9 cellular contexts compared by ENCODE assay signal in the genomic region with DNA sequence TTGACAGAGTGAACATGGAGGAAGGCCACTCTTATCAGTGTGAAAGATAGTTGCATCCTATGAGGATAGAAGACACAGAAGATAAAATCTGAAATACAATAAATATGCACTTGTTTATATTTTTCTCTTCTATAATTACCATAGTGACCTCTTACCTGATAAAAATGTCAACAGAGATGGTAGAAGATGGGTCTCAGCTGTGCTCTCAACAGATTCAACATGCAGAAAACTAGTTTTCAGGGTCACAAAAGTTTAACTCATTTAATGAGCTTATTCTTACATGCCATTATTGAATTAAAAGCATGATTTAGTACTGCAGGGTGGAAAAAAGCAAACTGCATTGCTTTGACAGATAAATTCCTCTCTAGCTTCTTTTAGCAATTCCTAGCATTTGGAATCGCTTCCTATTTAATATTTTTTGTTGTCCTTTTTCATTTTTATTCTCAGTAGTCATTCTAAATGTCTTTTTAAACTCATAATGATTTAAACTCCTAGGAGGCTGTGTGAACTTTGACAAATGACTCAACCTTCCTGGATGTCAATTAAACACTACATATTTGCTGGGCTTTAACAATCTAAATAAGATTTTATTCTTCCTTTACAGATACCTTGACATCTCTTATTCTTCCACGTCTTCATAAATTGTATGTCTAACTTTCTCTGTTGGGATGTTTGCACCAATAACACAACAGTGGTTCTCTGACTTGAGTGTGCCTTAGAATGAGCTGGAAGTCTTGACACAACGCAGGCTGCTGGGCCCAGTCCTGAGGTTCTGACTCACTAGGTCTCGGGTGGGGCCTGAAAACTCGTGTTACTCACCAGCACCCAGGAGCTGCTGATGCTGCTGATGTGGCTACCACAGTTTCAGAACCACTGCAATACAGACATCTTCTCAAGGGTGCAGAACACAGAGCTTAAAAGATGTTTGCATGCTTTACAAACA.
DNase-seq lines count a peak whose midpoint lies in the region; ATAC-seq and TF ChIP-seq lines count a peak whose summit lies in the region.
"Had no signal": no experiment of that assay in that cellular context is flagged by ENCODE, and none has a peak within 500 bp of the region (broad histone marks: within the 10 kb centered on the region; RNA-seq: fewer than 3 reads in every experiment).

No MANE protein-coding gene starts in this region.

- intact Hi-C loops in ascending aorta (cut with DNase I) = no loop called here
- intact Hi-C loops in left ventricle myocardium superior (cut with micrococcal nuclease) = no loop called here

- no peak for TF ChIP-seq CTCF in ascending aorta (IDR thresholded peaks at IDR 0.05)

- no peaks in the 10 kb centered on the region for H3K9me3 ChIP-seq in ascending aorta

- peak overlapping the region in 1 of 2 donors; percentile 33 for H3K27ac ChIP-seq in ascending aorta

- ATAC-seq in left ventricle myocardium superior (peak; percentile 92), GM18867 (IDR thresholded peaks at IDR 0.05; ENCODE audit: unreplicated experiment) (no peak)

- H3K27me3 ChIP-seq in ascending aorta = no peaks in the 10 kb centered on the region

- peak; percentile 93 for DNase-seq in HCEC 1CT
- peak; percentile 33 to 79 for DNase-seq in ascending aorta (ENCODE audit: low spot score in 2 of 2)
- DNase-seq in left ventricle myocardium superior = peak; percentile 60
- DNase-seq in stromal cell of bone marrow (ENCODE audit: low read depth) = peak; percentile 96
- no peak for DNase-seq in COLO829 (ENCODE audit: low spot score)
- no peak for DNase-seq in stimulated activated CD4-positive, alpha-beta T cell treated with anti-CD3 and anti-CD28 coated beads, Interleukin-4, amount 100 ng/mL, for 1 hour
- DNase-seq in NCI-H774 (lab: John Stamatoyannopoulos, UW) = no peak
- DNase-seq: activated gamma-delta T cell had no signal

- no peaks in the 10 kb centered on the region for H3K36me3 ChIP-seq in ascending aorta

- no peak overlapping the region for H3K4me3 ChIP-seq in ascending aorta

- no peaks in the 10 kb centered on the region for H3K4me1 ChIP-seq in ascending aorta

Comparison
In these comparisons a context has a peak if more than half of its experiments do, and no peak if none do; other contexts are left out.
1. DNase-seq: peak in HCEC 1CT (single experiment), ascending aorta (2 of 2), left ventricle myocardium superior (single experiment) and stromal cell of bone marrow (single experiment); none in COLO829 (single experiment), stimulated activated CD4-positive, alpha-beta T cell treated with anti-CD3 and anti-CD28 coated beads, Interleukin-4, amount 100 ng/mL, for 1 hour (single experiment) and NCI-H774 (single experiment).